Comparison of ENCODE assay signal across 15 cellular contexts in genomic region chr2:47031909-47032668, GRCh38.
A peak's percentile ranks its signal among the peaks of the same experiment; 100 is the strongest.
DNase-seq lines count a peak whose midpoint lies in the region; ATAC-seq and TF ChIP-seq lines count a peak whose summit lies in the region.
"Had no signal": no experiment of that assay in that cellular context is flagged by ENCODE, and none has a peak within 500 bp of the region (broad histone marks: within the 10 kb centered on the region; RNA-seq: fewer than 3 reads in every experiment).

No MANE protein-coding gene starts in this region.

- TF ChIP-seq EP300 in tibial nerve (IDR thresholded peaks at IDR 0.05), result no peak

- peaks cover 43 to 87% of the 10 kb centered on the region in 2 experiments for H3K36me3 ChIP-seq in mesenchymal stem cell (ENCODE audit: control insufficient read depth in 1 of 2, insufficient read depth in 2 of 2, low read depth in 1 of 2, low read length in 2 of 2)
- peaks cover 0 to 44% (median 5%) of the 10 kb centered on the region in 3 donors for H3K36me3 ChIP-seq in tibial nerve

- peak overlapping the region; percentile 15 for H3K27ac Mint-ChIP-seq in activated CD8-positive, alpha-beta T cell treated with anti-CD3 and anti-CD28 coated beads, Interleukin-2, amount 10 ng/mL, durations not matched to agents 7 days and 5 days
- no peak overlapping the region for H3K27ac Mint-ChIP-seq in activated CD8-positive, alpha-beta T cell treated with anti-CD3 and anti-CD28 coated beads for 36 hours
- H3K27ac Mint-ChIP-seq in T-cell (no peak overlapping the region), nephron progenitor cell (no peak overlapping the region)

- H3K4me3 ChIP-seq in choroid plexus epithelial cell (ENCODE audit: low read depth, low read length) (no peak overlapping the region), mesenchymal stem cell (ENCODE audit: insufficient read depth in 1 of 2, low read depth in 1 of 2, low read length in 2 of 2) (no peak overlapping the region), tibial nerve (no peak overlapping the region)

- peak overlapping the region; percentile 80 for H2BK15ac ChIP-seq in mesenchymal stem cell (ENCODE audit: low read depth, poor library complexity, severe bottlenecking)

- no peaks in the 10 kb centered on the region for H3K27me3 Mint-ChIP-seq in activated CD8-positive, alpha-beta T cell treated with anti-CD3 and anti-CD28 coated beads, Interleukin-2, amount 10 ng/mL, durations not matched to agents 7 days and 5 days (ENCODE audit: low read depth)
- H3K27me3 Mint-ChIP-seq in activated CD8-positive, alpha-beta T cell treated with anti-CD3 and anti-CD28 coated beads for 36 hours, result no peaks in the 10 kb centered on the region
- H3K27me3 Mint-ChIP-seq in T-cell (no peaks in the 10 kb centered on the region), nephron progenitor cell (ENCODE audit: low read depth, poor library complexity) (no peaks in the 10 kb centered on the region)

- peak overlapping the region; percentile 66 for H2AK5ac ChIP-seq in mesenchymal stem cell (ENCODE audit: low read length, severe bottlenecking)

- no peak overlapping the region for H2AFZ ChIP-seq in mesenchymal stem cell (ENCODE audit: low read depth, low read length)

- H3K14ac ChIP-seq in mesenchymal stem cell (ENCODE audit: low read length in 2 of 2), result no peak overlapping the region

- peak overlapping the region; percentile 74 for H4K8ac ChIP-seq in mesenchymal stem cell (ENCODE audit: low read length)

- TF ChIP-seq POLR2A in tibial nerve (IDR thresholded peaks at IDR 0.05), result no peak

- peaks cover 33% of the 10 kb centered on the region for H3K36me3 Mint-ChIP-seq in activated CD8-positive, alpha-beta T cell treated with anti-CD3 and anti-CD28 coated beads, Interleukin-2, amount 10 ng/mL, durations not matched to agents 7 days and 5 days (ENCODE audit: low read depth)
- peaks cover 14% of the 10 kb centered on the region for H3K36me3 Mint-ChIP-seq in activated CD8-positive, alpha-beta T cell treated with anti-CD3 and anti-CD28 coated beads for 36 hours (ENCODE audit: low read depth)
- H3K36me3 Mint-ChIP-seq in T-cell (peaks cover 40% of the 10 kb centered on the region), nephron progenitor cell (ENCODE audit: low read depth) (no peaks in the 10 kb centered on the region)

- H3K9ac ChIP-seq in mesenchymal stem cell (ENCODE audit: low read length), result no peak overlapping the region

- ATAC-seq in activated CD8-positive, alpha-beta T cell treated with anti-CD3 and anti-CD28 coated beads, Interleukin-2, amount 10 ng/mL, durations not matched to agents 7 days and 5 days, result no peak
- ATAC-seq in activated CD8-positive, alpha-beta T cell treated with anti-CD3 and anti-CD28 coated beads for 36 hours, result no peak
- ATAC-seq in T-cell (replicated peaks in 1 of 4), result no peak

- H3K27ac ChIP-seq in mesenchymal stem cell (ENCODE audit: low read length, poor library complexity, severe bottlenecking) (peak overlapping the region; percentile 29), tibial nerve (peak overlapping the region in 3 of 4 donors; percentile 43 to 96 (median 94))
- H3K27ac ChIP-seq: epithelial cell of prostate had no signal

- no peak overlapping the region for H3K4me2 ChIP-seq in mesenchymal stem cell (ENCODE audit: low read length, poor library complexity, severe bottlenecking)

- peaks cover 2% of the 10 kb centered on the region for H3K4me1 Mint-ChIP-seq in activated CD8-positive, alpha-beta T cell treated with anti-CD3 and anti-CD28 coated beads, Interleukin-2, amount 10 ng/mL, durations not matched to agents 7 days and 5 days (ENCODE audit: low read depth)
- H3K4me1 Mint-ChIP-seq in activated CD8-positive, alpha-beta T cell treated with anti-CD3 and anti-CD28 coated beads for 36 hours (ENCODE audit: low read depth), result peaks cover 8% of the 10 kb centered on the region
- H3K4me1 Mint-ChIP-seq in T-cell, result peaks cover 0 to 7% (median 5%) of the 10 kb centered on the region in 3 donors
- H3K4me1 Mint-ChIP-seq in nephron progenitor cell, result peaks cover 76% of the 10 kb centered on the region

- H3K4me3 Mint-ChIP-seq in activated CD8-positive, alpha-beta T cell treated with anti-CD3 and anti-CD28 coated beads, Interleukin-2, amount 10 ng/mL, durations not matched to agents 7 days and 5 days, result no peak overlapping the region
- H3K4me3 Mint-ChIP-seq in activated CD8-positive, alpha-beta T cell treated with anti-CD3 and anti-CD28 coated beads for 36 hours, result no peak overlapping the region
- H3K4me3 Mint-ChIP-seq in T-cell (no peak overlapping the region), nephron progenitor cell (no peak overlapping the region)

- intact Hi-C loops in activated CD8-positive, alpha-beta T cell treated with anti-CD3 and anti-CD28 coated beads for 36 hours (cut with micrococcal nuclease), result no loop called here

- H4K91ac ChIP-seq in mesenchymal stem cell (ENCODE audit: low read length), result peak overlapping the region; percentile 85

- H3K9me3 ChIP-seq in mesenchymal stem cell (ENCODE audit: control insufficient read depth, low read length) (no peaks in the 10 kb centered on the region), tibial nerve (no peaks in the 10 kb centered on the region)

- peak overlapping the region in 1 of 2 experiments; percentile 86 for H3K4ac ChIP-seq in mesenchymal stem cell (ENCODE audit: low read depth in 1 of 2, low read length in 2 of 2)

- no peaks in the 10 kb centered on the region for H3K9me3 Mint-ChIP-seq in activated CD8-positive, alpha-beta T cell treated with anti-CD3 and anti-CD28 coated beads, Interleukin-2, amount 10 ng/mL, durations not matched to agents 7 days and 5 days (ENCODE audit: insufficient read depth)
- H3K9me3 Mint-ChIP-seq in activated CD8-positive, alpha-beta T cell treated with anti-CD3 and anti-CD28 coated beads for 36 hours, result no peaks in the 10 kb centered on the region
- no peaks in the 10 kb centered on the region for H3K9me3 Mint-ChIP-seq in T-cell
- H3K9me3 Mint-ChIP-seq in nephron progenitor cell, result no peaks in the 10 kb centered on the region

- peak overlapping the region; percentile 55 to 70 for H2BK12ac ChIP-seq in mesenchymal stem cell (ENCODE audit: low read length in 2 of 2)

- peaks cover 5% of the 10 kb centered on the region for H3K79me1 ChIP-seq in mesenchymal stem cell (replicated peaks; ENCODE audit: low read length, poor library complexity, severe bottlenecking)

- H3K4me1 ChIP-seq in mesenchymal stem cell (ENCODE audit: control insufficient read depth, insufficient read depth, low read depth, low read length) (peaks cover 50% of the 10 kb centered on the region), tibial nerve (peaks cover 4 to 68% (median 43%) of the 10 kb centered on the region in 4 donors)

- no peak for DNase-seq in activated CD8-positive, alpha-beta T cell treated with anti-CD3 and anti-CD28 coated beads, Interleukin-2, amount 10 ng/mL, durations not matched to agents 7 days and 5 days
- DNase-seq in activated CD8-positive, alpha-beta T cell treated with anti-CD3 and anti-CD28 coated beads for 36 hours, result no peak
- DNase-seq in choroid plexus epithelial cell (ENCODE audit: low read depth), result peak; percentile 31
- DNase-seq in mesenchymal stem cell, result peak; percentile 81
- DNase-seq in tibial nerve (ENCODE audit: low spot score in 2 of 2), result no peak
- DNase-seq in T-cell, result no peak
- DNase-seq in nephron progenitor cell, result no peak
- DNase-seq in mucosa of gallbladder (ENCODE audit: low spot score), result no peak
- DNase-seq: activated CD4-positive, alpha-beta T cell treated with anti-CD3 and anti-CD28 coated beads, Interleukin-2, amount 50 U/mL, for 48 hours; EL; Karpas-422; kidney; NCI-H345; stimulated activated CD8-positive, alpha-beta memory T cell treated with anti-CD3 and anti-CD28 coated beads, Interleukin-4, amount 100 ng/mL, for 48 hours had no signal

- H3K18ac ChIP-seq in mesenchymal stem cell (ENCODE audit: low read depth in 1 of 2, low read length in 2 of 2), result peak overlapping the region; percentile 35 to 60

- H3K27me3 ChIP-seq in mesenchymal stem cell (ENCODE audit: control insufficient read depth in 1 of 2, insufficient read depth in 1 of 2, low read length in 2 of 2) (no peaks in the 10 kb centered on the region), tibial nerve (no peaks in the 10 kb centered on the region)

- POLR2A ChIA-PET in activated CD8-positive, alpha-beta T cell treated with anti-CD3 and anti-CD28 coated beads, Interleukin-2, amount 10 ng/mL, durations not matched to agents 7 days and 5 days (lab: Charles Lee), result interaction anchor here (0.5 to 0.6 kb wide), 2 partner anchors 26 to 287 kb away, joined by 3 read pairs; no protein-coding TSS in a partner anchor
- POLR2A ChIA-PET in activated CD8-positive, alpha-beta T cell treated with anti-CD3 and anti-CD28 coated beads for 36 hours (lab: Charles Lee), result interaction anchor here (0.9 kb wide), 1 partner anchor 11 kb away, joined by 3 read pairs; no protein-coding TSS in a partner anchor
- POLR2A ChIA-PET in T-cell (lab: Charles Lee), result no interaction called here

- H2BK5ac ChIP-seq in mesenchymal stem cell (ENCODE audit: low read depth, low read length, poor library complexity, severe bottlenecking), result no peak overlapping the region

- H3K23ac ChIP-seq in mesenchymal stem cell (ENCODE audit: low read length in 2 of 2), result no peak overlapping the region

- no peak for TF ChIP-seq CTCF in activated CD8-positive, alpha-beta T cell treated with anti-CD3 and anti-CD28 coated beads for 36 hours (IDR thresholded peaks at IDR 0.05)
- TF ChIP-seq CTCF in choroid plexus epithelial cell (conservative IDR thresholded peaks at IDR 0.05; ENCODE audit: low read depth, low read length), result no peak
- TF ChIP-seq CTCF in tibial nerve (IDR thresholded peaks at IDR 0.05), result no peak
- TF ChIP-seq CTCF in nephron progenitor cell (IDR thresholded peaks at IDR 0.05), result no peak

- CTCF ChIA-PET in activated CD8-positive, alpha-beta T cell treated with anti-CD3 and anti-CD28 coated beads, Interleukin-2, amount 10 ng/mL, durations not matched to agents 7 days and 5 days (lab: Charles Lee), result no interaction called here
- CTCF ChIA-PET in activated CD8-positive, alpha-beta T cell treated with anti-CD3 and anti-CD28 coated beads for 36 hours (lab: Charles Lee), result no interaction called here
- CTCF ChIA-PET in T-cell (lab: Charles Lee), result interaction anchor here (0.5 to 0.7 kb wide), 3 partner anchors 239 to 381 kb away, joined by 5 to 7 read pairs (median 7); no protein-coding TSS in a partner anchor

- peak overlapping the region; percentile 11 for H2BK120ac ChIP-seq in mesenchymal stem cell (ENCODE audit: low read depth, low read length)

- 63% methylated on average over 12 of the region's 12 CpGs for WGBS in mesenchymal stem cell
- 65 to 67% methylated on average over 11 of the region's 12 CpGs for WGBS in tibial nerve, 2 donors

Comparison
In these comparisons a context has a peak if more than half of its experiments do, and no peak if none do; other contexts are left out.
1. DNase-seq: peak in choroid plexus epithelial cell (single experiment) and mesenchymal stem cell (single experiment); none in activated CD8-positive, alpha-beta T cell treated with anti-CD3 and anti-CD28 coated beads, Interleukin-2, amount 10 ng/mL, durations not matched to agents 7 days and 5 days (single experiment), activated CD8-positive, alpha-beta T cell treated with anti-CD3 and anti-CD28 coated beads for 36 hours (single experiment), tibial nerve (0 of 2), T-cell (0 of 34), nephron progenitor cell (single experiment) and mucosa of gallbladder (single experiment).
2. CTCF ChIA-PET loops: an anchor here in T-cell (0.5 to 0.7 kb wide); none called in activated CD8-positive, alpha-beta T cell treated with anti-CD3 and anti-CD28 coated beads, Interleukin-2, amount 10 ng/mL, durations not matched to agents 7 days and 5 days and activated CD8-positive, alpha-beta T cell treated with anti-CD3 and anti-CD28 coated beads for 36 hours.
3. POLR2A ChIA-PET loops: an anchor here in activated CD8-positive, alpha-beta T cell treated with anti-CD3 and anti-CD28 coated beads, Interleukin-2, amount 10 ng/mL, durations not matched to agents 7 days and 5 days (0.5 to 0.6 kb wide) and activated CD8-positive, alpha-beta T cell treated with anti-CD3 and anti-CD28 coated beads for 36 hours (0.9 kb wide); none called in T-cell.